Comparison of ENCODE assay signal across 24 cellular contexts in genomic region chr7:39096220-39096619, GRCh38.
"Had no signal": no experiment of that assay in that cellular context is flagged by ENCODE, and none has a peak within 500 bp of the region (broad histone marks: within the 10 kb centered on the region; RNA-seq: fewer than 3 reads in every experiment).

No MANE protein-coding gene starts in this region.

- H3K36me3 ChIP-seq: colonic mucosa, left ventricle myocardium inferior, lower lobe of right lung, prostate gland, suprapubic skin, thyroid gland, upper lobe of left lung, vagina had no signal

- H3K4me2 ChIP-seq: hepatocyte had no signal

- H3K4me1 Mint-ChIP-seq: endodermal cell; memory B cell; nephron; stimulated activated naive B cell treated with anti-CD40 and anti-IgM and Interleukin-4, amounts not matched to agents 10 μg/mL and 1 μg/mL and 100 μg/mL, for 72 hours had no signal

- H3K27me3 Mint-ChIP-seq: stimulated activated naive B cell treated with anti-CD40 and anti-IgM and Interleukin-4, amounts not matched to agents 10 μg/mL and 1 μg/mL and 100 μg/mL, for 72 hours had no signal

- H3K4me3 Mint-ChIP-seq: endodermal cell; memory B cell; mesothelial cell of epicardium; nephron; stimulated activated naive B cell treated with anti-CD40 and anti-IgM and Interleukin-4, amounts not matched to agents 10 μg/mL and 1 μg/mL and 100 μg/mL, for 72 hours had no signal

- H3K9me3 ChIP-seq: colonic mucosa, left ventricle myocardium inferior, lower lobe of right lung, prostate gland, suprapubic skin, thyroid gland, upper lobe of left lung, vagina had no signal

- H3K27ac ChIP-seq: colonic mucosa, hepatocyte, left ventricle myocardium inferior, lower lobe of right lung, parathyroid adenoma, prostate gland, suprapubic skin, thyroid gland, upper lobe of left lung, vagina had no signal

- DNase-seq: colonic mucosa; effector CD4-positive, alpha-beta T cell; endodermal cell; erythroblast; foreskin melanocyte; head of caudate nucleus; kidney; left cardiac atrium; left ventricle myocardium inferior; lower lobe of right lung; stimulated activated CD4-positive, alpha-beta T cell treated with anti-CD3 and anti-CD28 coated beads, Interleukin-2, amount 100 ng/mL, for 24 hours; stimulated activated CD4-positive, alpha-beta T cell treated with anti-CD3 and anti-CD28 coated beads, Interleukin-4, amount 100 ng/mL, for 4 hours; stimulated activated naive B cell treated with anti-CD40 and anti-IgM and Interleukin-4, amounts not matched to agents 10 μg/mL and 1 μg/mL and 100 μg/mL, for 72 hours; thyroid gland; upper lobe of left lung had no signal

- H3K9ac ChIP-seq: parathyroid adenoma had no signal

- H3K79me2 ChIP-seq: hepatocyte, parathyroid adenoma had no signal

- H3K27ac Mint-ChIP-seq: endodermal cell; memory B cell; mesothelial cell of epicardium; nephron; stimulated activated naive B cell treated with anti-CD40 and anti-IgM and Interleukin-4, amounts not matched to agents 10 μg/mL and 1 μg/mL and 100 μg/mL, for 72 hours had no signal

- H3K4me1 ChIP-seq: colonic mucosa, left ventricle myocardium inferior, lower lobe of right lung, parathyroid adenoma, prostate gland, suprapubic skin, thyroid gland, vagina had no signal

- H3K9me3 Mint-ChIP-seq: endodermal cell; memory B cell; mesothelial cell of epicardium; nephron; stimulated activated naive B cell treated with anti-CD40 and anti-IgM and Interleukin-4, amounts not matched to agents 10 μg/mL and 1 μg/mL and 100 μg/mL, for 72 hours had no signal

- ATAC-seq: left cardiac atrium; lower lobe of right lung; sciatic nerve; stimulated activated naive B cell treated with anti-CD40 and anti-IgM and Interleukin-4, amounts not matched to agents 10 μg/mL and 1 μg/mL and 100 μg/mL, for 72 hours had no signal

- H2AFZ ChIP-seq: hepatocyte, parathyroid adenoma had no signal

- H3K27me3 ChIP-seq: colonic mucosa, hepatocyte, suprapubic skin, thyroid gland, upper lobe of left lung, vagina had no signal

- H3K4me3 ChIP-seq: colonic mucosa, hepatocyte, left ventricle myocardium inferior, lower lobe of right lung, prostate gland, suprapubic skin, thyroid gland, upper lobe of left lung, vagina had no signal

- H3K36me3 Mint-ChIP-seq: memory B cell; mesothelial cell of epicardium; stimulated activated naive B cell treated with anti-CD40 and anti-IgM and Interleukin-4, amounts not matched to agents 10 μg/mL and 1 μg/mL and 100 μg/mL, for 72 hours had no signal
